In the genomic region with DNA sequence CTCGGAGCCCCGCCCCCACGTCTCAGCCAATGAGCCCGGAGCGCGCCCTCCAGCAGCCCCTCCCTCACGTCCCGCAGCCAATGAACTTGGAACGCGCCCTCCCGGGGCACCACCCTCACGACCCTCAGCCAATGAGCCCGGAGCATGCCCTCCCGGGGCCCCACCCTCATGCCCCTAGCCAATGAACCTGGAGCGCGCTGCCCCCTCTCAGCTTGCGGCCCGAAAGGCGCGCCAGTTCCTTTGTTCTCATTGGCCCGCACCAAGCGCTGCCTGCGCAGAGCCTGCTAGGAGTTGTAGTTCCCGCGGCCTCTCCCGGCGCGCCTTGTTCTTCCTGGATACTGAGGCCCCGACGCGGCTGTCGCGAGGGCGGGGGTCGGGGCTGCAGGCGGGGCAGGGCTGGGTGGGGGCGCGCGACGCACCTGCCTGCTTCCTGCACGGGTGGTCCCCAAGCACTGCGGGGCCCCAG, we compare ENCODE assay signal across 8 cellular contexts. TPM values are rescaled to one million over a fixed set of nuclear protein-coding genes. Genes with fewer than 3 reads are reported as not detected.
DNase-seq lines count a peak whose midpoint lies in the region; ATAC-seq and TF ChIP-seq lines count a peak whose summit lies in the region.

LRRC45 (plus strand) TSS at position 325 of the 466 bp plus-strand sequence. CDS start 339 bp downstream, outside the sequence.

- H3K36me3 Mint-ChIP-seq in activated naive CD4-positive, alpha-beta T cell treated with anti-CD3 and anti-CD28 coated beads for 36 hours (ENCODE audit: low read depth), result peaks cover 14% of the 10 kb centered on the region
- no peaks in the 10 kb centered on the region for H3K36me3 Mint-ChIP-seq in neural progenitor cell

- H3K9me3 ChIP-seq in SK-N-SH (no peaks in the 10 kb centered on the region), neural progenitor cell (ENCODE audit: low read depth) (no peaks in the 10 kb centered on the region), stomach (no peaks in the 10 kb centered on the region)

- TF ChIP-seq POLR2A in stomach (IDR thresholded peaks at IDR 0.05), result no peak

- peaks cover 26% of the 10 kb centered on the region for H3F3A ChIP-seq in SK-N-SH (replicated peaks; ENCODE audit: insufficient read depth)
- H3F3A ChIP-seq in neural progenitor cell (ENCODE audit: low read depth), result peaks cover 15% of the 10 kb centered on the region

- ATAC-seq in HG02610 (IDR thresholded peaks at IDR 0.05; ENCODE audit: unreplicated experiment), result peak; percentile 89

- WGBS in SK-N-SH (ENCODE audit: low lambda C conversion rate), result 2% methylated on average over 9 of the region's 42 CpGs
- 0% methylated on average over 9 to 42 of the region's 42 CpGs; no CpG with 5 or more reads in 1 of the 5 donors for WGBS in stomach, 5 donors

- H2AFZ ChIP-seq in SK-N-SH (ENCODE audit: low read depth), result peak within 1 kb of the TSS; percentile 84
- peak within 1 kb of the TSS; percentile 80 for H2AFZ ChIP-seq in neural progenitor cell (replicated peaks)

- no peak for TF ChIP-seq CTCF in SK-N-SH (IDR thresholded peaks at IDR 0.05)
- no peak for TF ChIP-seq CTCF in neural progenitor cell (IDR thresholded peaks at IDR 0.05)
- TF ChIP-seq CTCF in stomach (IDR thresholded peaks at IDR 0.05), result no peak

- H3K9me3 Mint-ChIP-seq in activated naive CD4-positive, alpha-beta T cell treated with anti-CD3 and anti-CD28 coated beads for 36 hours, result no peaks in the 10 kb centered on the region
- no peaks in the 10 kb centered on the region for H3K9me3 Mint-ChIP-seq in neural progenitor cell

- H3K4me3 Mint-ChIP-seq in activated naive CD4-positive, alpha-beta T cell treated with anti-CD3 and anti-CD28 coated beads for 36 hours, result peak within 1 kb of the TSS; percentile 86
- peak within 1 kb of the TSS; percentile 89 for H3K4me3 Mint-ChIP-seq in neural progenitor cell

- peaks cover 35% of the 10 kb centered on the region for H3K79me2 ChIP-seq in SK-N-SH (ENCODE audit: insufficient read depth)
- H3K79me2 ChIP-seq in neural progenitor cell (ENCODE audit: low read depth), result peaks cover 23% of the 10 kb centered on the region

- POLR2A ChIA-PET in SK-N-SH (lab: Yijun Ruan, JAX), result interaction anchor here (1.0 to 4.2 kb wide), 10 partner anchors 8 to 95 kb away, joined by 3 to 41 read pairs (median 4); partner anchors contain the start of genes DCXR, FASN, MAFG and NOTUM

- H3K36me3 ChIP-seq in SK-N-SH (replicated peaks in 1 of 2; ENCODE audit: control insufficient read depth in 1 of 2, insufficient read depth in 2 of 2, low read length in 1 of 2) (peaks cover 7 to 18% of the 10 kb centered on the region in 2 experiments), neural progenitor cell (no peaks in the 10 kb centered on the region), stomach (peaks cover 0 to 29% (median 20%) of the 10 kb centered on the region in 4 donors)

- H3K9ac ChIP-seq in SK-N-SH (peak within 1 kb of the TSS; percentile 86), neural progenitor cell (peak within 1 kb of the TSS; percentile 76)

- peak within 1 kb of the TSS; percentile 41 to 69 for H3K27ac ChIP-seq in SK-N-SH (ENCODE audit: low read depth in 2 of 2, low read length in 1 of 2)
- H3K27ac ChIP-seq in neural progenitor cell, result no peak within 1 kb of the TSS
- peak within 1 kb of the TSS; percentile 81 to 90 (median 88) for H3K27ac ChIP-seq in stomach

- no peak within 1 kb of the TSS for H3K27ac Mint-ChIP-seq in activated naive CD4-positive, alpha-beta T cell treated with anti-CD3 and anti-CD28 coated beads for 36 hours
- H3K27ac Mint-ChIP-seq in neural progenitor cell, result no peak within 1 kb of the TSS

- TF ChIP-seq RAD21 in SK-N-SH (IDR thresholded peaks at IDR 0.05; ENCODE audit: low read length), result no peak

- H3K4me1 Mint-ChIP-seq in activated naive CD4-positive, alpha-beta T cell treated with anti-CD3 and anti-CD28 coated beads for 36 hours (ENCODE audit: low read depth), result peaks cover 22% of the 10 kb centered on the region
- H3K4me1 Mint-ChIP-seq in neural progenitor cell, result peaks cover 18% of the 10 kb centered on the region

- CTCF ChIA-PET in SK-N-SH (lab: Yijun Ruan, JAX), result interaction anchor here (1.0 to 35.7 kb wide), 17 partner anchors 8 to 153 kb away, joined by 3 to 1216 read pairs (median 43); partner anchors contain the start of genes ARHGDIA, ASPSCR1, DCXR and FASN
- CTCF ChIA-PET in activated naive CD4-positive, alpha-beta T cell treated with anti-CD3 and anti-CD28 coated beads for 36 hours (lab: Charles Lee), result interaction anchor here (1.0 to 7.3 kb wide), 5 partner anchors 10 to 95 kb away, joined by 3 to 95 read pairs (median 4); partner anchors contain the start of genes DCXR, MAFG and NOTUM

- DNase-seq in GF-D8 (lab: John Stamatoyannopoulos, UW), result peak; percentile 98
- peak; percentile 99 for DNase-seq in NCI-H1092 (lab: John Stamatoyannopoulos, UW)
- peak; percentile 100 for DNase-seq in SK-N-SH
- peak; percentile 100 for DNase-seq in activated naive CD4-positive, alpha-beta T cell treated with anti-CD3 and anti-CD28 coated beads for 36 hours
- peak; percentile 99 for DNase-seq in foreskin melanocyte
- peak; percentile 100 for DNase-seq in neural progenitor cell (ENCODE audit: low spot score)
- peak; percentile 100 for DNase-seq in stomach

- H3K4me3 ChIP-seq in SK-N-SH (ENCODE audit: low read depth in 2 of 2, low read length in 1 of 2), result peak within 1 kb of the TSS; percentile 88 to 92
- peak within 1 kb of the TSS; percentile 95 for H3K4me3 ChIP-seq in neural progenitor cell
- H3K4me3 ChIP-seq in stomach, result peak within 1 kb of the TSS; percentile 79 to 98 (median 88)

- no peaks in the 10 kb centered on the region for H3K27me3 ChIP-seq in SK-N-SH (ENCODE audit: insufficient read depth)
- no peaks in the 10 kb centered on the region for H3K27me3 ChIP-seq in neural progenitor cell
- no peaks in the 10 kb centered on the region for H3K27me3 ChIP-seq in stomach

- H3K9me2 ChIP-seq in SK-N-SH, result no peaks in the 10 kb centered on the region

- TF ChIP-seq EP300 in SK-N-SH (IDR thresholded peaks at IDR 0.05; ENCODE audit: borderline replicate concordance in 1 of 2, low read depth in 1 of 2, low read length in 1 of 2) (no peak), stomach (IDR thresholded peaks at IDR 0.05) (no peak)

- no peaks in the 10 kb centered on the region for H3K27me3 Mint-ChIP-seq in activated naive CD4-positive, alpha-beta T cell treated with anti-CD3 and anti-CD28 coated beads for 36 hours (ENCODE audit: low read depth)
- peaks cover 4% of the 10 kb centered on the region for H3K27me3 Mint-ChIP-seq in neural progenitor cell (ENCODE audit: insufficient read depth, low read depth)

- H4K20me1 ChIP-seq in SK-N-SH (ENCODE audit: insufficient read depth) (peaks cover 17% of the 10 kb centered on the region), neural progenitor cell (ENCODE audit: low read depth) (peaks cover 29% of the 10 kb centered on the region)

- intact Hi-C loops in activated naive CD4-positive, alpha-beta T cell treated with anti-CD3 and anti-CD28 coated beads for 36 hours (cut with micrococcal nuclease), result loop anchor here (1.0 to 10.0 kb wide), 7 partner anchors 9 to 508 kb away; partner anchors contain the start of genes ACTG1, ASPSCR1, DCXR and FASN
- intact Hi-C loops in stomach (cut with DNase I; ENCODE audit: low total_unique reads), result no loop called here

- H3K4me1 ChIP-seq in SK-N-SH (ENCODE audit: control insufficient read depth in 1 of 2, insufficient read depth in 2 of 2, low read depth in 1 of 2, low read length in 1 of 2), result peaks cover 18 to 36% of the 10 kb centered on the region in 2 experiments; a peak in 3 of 4 replicates
- peaks cover 11% of the 10 kb centered on the region for H3K4me1 ChIP-seq in neural progenitor cell
- peaks cover 40 to 65% (median 61%) of the 10 kb centered on the region in 4 donors for H3K4me1 ChIP-seq in stomach

- H3K4me2 ChIP-seq in SK-N-SH (peak within 1 kb of the TSS; percentile 99), neural progenitor cell (peak within 1 kb of the TSS; percentile 91)

TF ChIP-seq in SK-N-SH, 30 proteins besides CTCF, POLR2A, EP300 and RAD21 (continues in another document):
- TF ChIP-seq RFX5 (IDR thresholded peaks at IDR 0.05; ENCODE audit: low read length) (peak; percentile 82), NRF1 (IDR thresholded peaks at IDR 0.05; ENCODE audit: low read depth, low read length) (peak; percentile 74), CHD2 (IDR thresholded peaks at IDR 0.05; ENCODE audit: low read length, partially characterized antibody) (peak; percentile 95), ELF1 (IDR thresholded peaks at IDR 0.05) (peak; percentile 93)
- TF ChIP-seq, protein P1, sequence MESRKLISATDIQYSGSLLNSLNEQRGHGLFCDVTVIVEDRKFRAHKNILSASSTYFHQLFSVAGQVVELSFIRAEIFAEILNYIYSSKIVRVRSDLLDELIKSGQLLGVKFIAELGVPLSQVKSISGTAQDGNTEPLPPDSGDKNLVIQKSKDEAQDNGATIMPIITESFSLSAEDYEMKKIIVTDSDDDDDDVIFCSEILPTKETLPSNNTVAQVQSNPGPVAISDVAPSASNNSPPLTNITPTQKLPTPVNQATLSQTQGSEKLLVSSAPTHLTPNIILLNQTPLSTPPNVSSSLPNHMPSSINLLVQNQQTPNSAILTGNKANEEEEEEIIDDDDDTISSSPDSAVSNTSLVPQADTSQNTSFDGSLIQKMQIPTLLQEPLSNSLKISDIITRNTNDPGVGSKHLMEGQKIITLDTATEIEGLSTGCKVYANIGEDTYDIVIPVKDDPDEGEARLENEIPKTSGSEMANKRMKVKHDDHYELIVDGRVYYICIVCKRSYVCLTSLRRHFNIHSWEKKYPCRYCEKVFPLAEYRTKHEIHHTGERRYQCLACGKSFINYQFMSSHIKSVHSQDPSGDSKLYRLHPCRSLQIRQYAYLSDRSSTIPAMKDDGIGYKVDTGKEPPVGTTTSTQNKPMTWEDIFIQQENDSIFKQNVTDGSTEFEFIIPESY (IDR thresholded peaks at IDR 0.05; ENCODE audit: borderline replicate concordance, low read depth), result no peak
- TF ChIP-seq, protein P2, sequence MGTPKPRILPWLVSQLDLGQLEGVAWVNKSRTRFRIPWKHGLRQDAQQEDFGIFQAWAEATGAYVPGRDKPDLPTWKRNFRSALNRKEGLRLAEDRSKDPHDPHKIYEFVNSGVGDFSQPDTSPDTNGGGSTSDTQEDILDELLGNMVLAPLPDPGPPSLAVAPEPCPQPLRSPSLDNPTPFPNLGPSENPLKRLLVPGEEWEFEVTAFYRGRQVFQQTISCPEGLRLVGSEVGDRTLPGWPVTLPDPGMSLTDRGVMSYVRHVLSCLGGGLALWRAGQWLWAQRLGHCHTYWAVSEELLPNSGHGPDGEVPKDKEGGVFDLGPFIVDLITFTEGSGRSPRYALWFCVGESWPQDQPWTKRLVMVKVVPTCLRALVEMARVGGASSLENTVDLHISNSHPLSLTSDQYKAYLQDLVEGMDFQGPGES (IDR thresholded peaks at IDR 0.05; ENCODE audit: low read depth, low read length), result peak; percentile 92

RNA-seq across cellular contexts. Expression of gene LRRC45, which starts in this region (rescaled TPM):
- polyA plus RNA-seq in SK-N-SH (2012; rRNA removed) (30.3 and 31.5 TPM in 2 replicates), stomach (10 to 100 TPM; 12.7 to 21.1 (median 20.9) TPM)
- polyA plus RNA-seq in SK-N-SH (2012; cell fraction: cytosol; rRNA removed), result 9.3 and 14.9 TPM in 2 replicates
- 125 and 148 TPM in 2 replicates for polyA plus RNA-seq in SK-N-SH (2012; cell fraction: nucleus; rRNA removed)
- 10 to 100 TPM; 12.0 to 12.5 TPM for total RNA-seq in activated naive CD4-positive, alpha-beta T cell treated with anti-CD3 and anti-CD28 coated beads for 36 hours
- total RNA-seq in neural progenitor cell (ENCODE audit: low replicate concordance) (15.4 and 46.7 TPM in 2 replicates), stomach (100 to 1,000 TPM in 1 of 5 donors, 10 to 100 TPM in 3, 1 to 10 TPM in 1; 8.3 to 171 (median 42.9) TPM)
